ENCODE assay signal across 8 cellular contexts in genomic region chr11:119085523-119085878, GRCh38. TPM values are rescaled to one million over a fixed set of nuclear protein-coding genes. Genes with fewer than 3 reads are reported as not detected.
DNase-seq lines count a peak whose midpoint lies in the region; ATAC-seq, FAIRE-seq and TF ChIP-seq lines count a peak whose summit lies in the region.

No MANE protein-coding gene starts in this region.

- ATAC-seq in GM19397 (IDR thresholded peaks at IDR 0.05; ENCODE audit: unreplicated experiment) (peak; percentile 4), HG03571 (IDR thresholded peaks at IDR 0.05; ENCODE audit: unreplicated experiment) (peak; percentile 2), GM19324 (IDR thresholded peaks at IDR 0.05; ENCODE audit: low FRiP score, unreplicated experiment) (no peak)
- no peak for ATAC-seq in activated naive CD8-positive, alpha-beta T cell treated with anti-CD3 and anti-CD28 coated beads, Interleukin-2, amount 10 ng/mL, durations not matched to agents 7 days and 5 days (ENCODE audit: low read depth)
- peak; percentile 41 for ATAC-seq in stimulated activated effector memory CD8-positive, alpha-beta T cell treated with anti-CD3 and anti-CD28 coated beads, Interleukin-12 subunit alpha, Interleukin-12 subunit beta, amount 100 ng/mL, for 72 hours

- H3K36me3 Mint-ChIP-seq in activated naive CD8-positive, alpha-beta T cell treated with anti-CD3 and anti-CD28 coated beads, Interleukin-2, amount 10 ng/mL, durations not matched to agents 7 days and 5 days: peaks cover 5% of the 10 kb centered on the region
- peaks cover 46% of the 10 kb centered on the region for H3K36me3 Mint-ChIP-seq in stimulated activated effector memory CD8-positive, alpha-beta T cell treated with anti-CD3 and anti-CD28 coated beads, Interleukin-12 subunit alpha, Interleukin-12 subunit beta, amount 100 ng/mL, for 72 hours

- H3K36me3 ChIP-seq in keratinocyte (ENCODE audit: control insufficient read depth in 2 of 2, extremely low read depth in 1 of 2, insufficient read depth in 2 of 2, low read length in 2 of 2): peaks cover 16 to 28% of the 10 kb centered on the region in 2 experiments

- peak overlapping the region; percentile 50 to 88 (median 63) for H3K4me3 ChIP-seq in keratinocyte (ENCODE audit: control insufficient read depth in 2 of 3, extremely low read depth in 1 of 3, insufficient read depth in 2 of 3, low read depth in 1 of 3, low read length in 3 of 3)

- no peak for DNase-seq in activated naive CD8-positive, alpha-beta T cell treated with anti-CD3 and anti-CD28 coated beads, Interleukin-2, amount 10 ng/mL, durations not matched to agents 7 days and 5 days
- DNase-seq in keratinocyte (ENCODE audit: low read depth, low spot score) (no peak), NCI-H1417 (lab: John Stamatoyannopoulos, UW) (no peak), NCI-H187 (lab: John Stamatoyannopoulos, UW) (no peak)
- DNase-seq in stimulated activated effector memory CD8-positive, alpha-beta T cell treated with anti-CD3 and anti-CD28 coated beads, Interleukin-12 subunit alpha, Interleukin-12 subunit beta, amount 100 ng/mL, for 72 hours (ENCODE audit: low spot score in 2 of 2): no peak

- H3K9me1 ChIP-seq in keratinocyte (ENCODE audit: control insufficient read depth, extremely low read depth, insufficient read depth, low read length): no peaks in the 10 kb centered on the region

- H3K4me1 Mint-ChIP-seq in activated naive CD8-positive, alpha-beta T cell treated with anti-CD3 and anti-CD28 coated beads, Interleukin-2, amount 10 ng/mL, durations not matched to agents 7 days and 5 days: peaks cover 27% of the 10 kb centered on the region
- H3K4me1 Mint-ChIP-seq in stimulated activated effector memory CD8-positive, alpha-beta T cell treated with anti-CD3 and anti-CD28 coated beads, Interleukin-12 subunit alpha, Interleukin-12 subunit beta, amount 100 ng/mL, for 72 hours: no peaks in the 10 kb centered on the region

- H3K27me3 Mint-ChIP-seq in activated naive CD8-positive, alpha-beta T cell treated with anti-CD3 and anti-CD28 coated beads, Interleukin-2, amount 10 ng/mL, durations not matched to agents 7 days and 5 days: no peaks in the 10 kb centered on the region

- no peaks in the 10 kb centered on the region for H4K20me1 ChIP-seq in keratinocyte (ENCODE audit: control insufficient read depth, extremely low read depth, insufficient read depth, low read length)

- H3K9me3 Mint-ChIP-seq in activated naive CD8-positive, alpha-beta T cell treated with anti-CD3 and anti-CD28 coated beads, Interleukin-2, amount 10 ng/mL, durations not matched to agents 7 days and 5 days: no peaks in the 10 kb centered on the region
- H3K9me3 Mint-ChIP-seq in stimulated activated effector memory CD8-positive, alpha-beta T cell treated with anti-CD3 and anti-CD28 coated beads, Interleukin-12 subunit alpha, Interleukin-12 subunit beta, amount 100 ng/mL, for 72 hours: no peaks in the 10 kb centered on the region

- H3K9ac ChIP-seq in keratinocyte (ENCODE audit: control insufficient read depth, extremely low read depth, insufficient read depth, low read length): peak overlapping the region; percentile 89

- H3K79me2 ChIP-seq in keratinocyte (ENCODE audit: control insufficient read depth, insufficient read depth, low read length): peaks cover 17% of the 10 kb centered on the region

- no peaks in the 10 kb centered on the region for H3K27me3 ChIP-seq in keratinocyte (ENCODE audit: control insufficient read depth, extremely low read depth, insufficient read depth, low read length)

- dilution Hi-C loops in keratinocyte (cut with MboI; ENCODE audit: extremely low pct_ligation_motif_present, low sequenced_read_pairs): no loop called here

- no peaks in the 10 kb centered on the region for H3K9me3 ChIP-seq in keratinocyte (ENCODE audit: control insufficient read depth, low read depth, low read length)

- no peak for FAIRE-seq in keratinocyte (lab: Jason Lieb, UNC)

- H3K4me3 Mint-ChIP-seq in activated naive CD8-positive, alpha-beta T cell treated with anti-CD3 and anti-CD28 coated beads, Interleukin-2, amount 10 ng/mL, durations not matched to agents 7 days and 5 days: peak overlapping the region; percentile 93
- peak overlapping the region; percentile 89 for H3K4me3 Mint-ChIP-seq in stimulated activated effector memory CD8-positive, alpha-beta T cell treated with anti-CD3 and anti-CD28 coated beads, Interleukin-12 subunit alpha, Interleukin-12 subunit beta, amount 100 ng/mL, for 72 hours

- no peak for TF ChIP-seq CTCF in keratinocyte (optimal IDR thresholded peaks at IDR 0.05 in 1 of 3, IDR thresholded peaks at IDR 0.05 in 1 of 3, conservative IDR thresholded peaks at IDR 0.05 in 1 of 3; ENCODE audit: extremely low read depth in 1 of 3, insufficient read depth in 2 of 3, low read length in 3 of 3)

- peak overlapping the region; percentile 91 for H3K27ac ChIP-seq in keratinocyte (ENCODE audit: control insufficient read depth, insufficient read depth, low read length)

- H3K4me2 ChIP-seq in keratinocyte (ENCODE audit: control insufficient read depth, extremely low read depth, insufficient read depth, low read depth, low read length): peak overlapping the region; percentile 97

- H3K4me1 ChIP-seq in keratinocyte (ENCODE audit: control insufficient read depth, extremely low read depth, insufficient read depth, low read length): peaks cover 23% of the 10 kb centered on the region

- POLR2A ChIA-PET in activated naive CD8-positive, alpha-beta T cell treated with anti-CD3 and anti-CD28 coated beads, Interleukin-2, amount 10 ng/mL, durations not matched to agents 7 days and 5 days (lab: Charles Lee): interaction anchor here (0.6 to 4.2 kb wide), 16 partner anchors 10 to 848 kb away, joined by 3 to 83 read pairs (median 4); partner anchors contain the start of genes C2CD2L, DDX6, DPAGT1 and HYOU1

- peak overlapping the region; percentile 1 for H2AFZ ChIP-seq in keratinocyte (ENCODE audit: control insufficient read depth, low read length)

- H3K27ac Mint-ChIP-seq in activated naive CD8-positive, alpha-beta T cell treated with anti-CD3 and anti-CD28 coated beads, Interleukin-2, amount 10 ng/mL, durations not matched to agents 7 days and 5 days: peak overlapping the region; percentile 90
- peak overlapping the region; percentile 92 for H3K27ac Mint-ChIP-seq in stimulated activated effector memory CD8-positive, alpha-beta T cell treated with anti-CD3 and anti-CD28 coated beads, Interleukin-12 subunit alpha, Interleukin-12 subunit beta, amount 100 ng/mL, for 72 hours

RNA-seq across cellular contexts. Expression of gene HMBS, which starts 0.8 kb away (rescaled TPM):
- 10 to 100 TPM; 18.0 to 18.8 TPM for total RNA-seq in activated naive CD8-positive, alpha-beta T cell treated with anti-CD3 and anti-CD28 coated beads, Interleukin-2, amount 10 ng/mL, durations not matched to agents 7 days and 5 days
- polyA plus RNA-seq in keratinocyte: 43.5 to 52.0 TPM (median 48.7 TPM) in 3 replicates
- polyA plus RNA-seq in keratinocyte (2011; ENCODE audit: low read depth): 13.8 TPM
- 40.8 and 42.6 TPM in 2 replicates for polyA plus RNA-seq in keratinocyte (2011; cell fraction: cytosol; rRNA removed)
- polyA plus RNA-seq in keratinocyte (2011; cell fraction: nucleus; rRNA removed): 39.2 and 43.5 TPM in 2 replicates
- 19.8 and 42.8 TPM in 2 replicates for polyA plus RNA-seq in keratinocyte (2012; ENCODE audit: low replicate concordance)
- 35.2 to 44.8 TPM (median 38.1 TPM) in 3 replicates for polyA minus RNA-seq in keratinocyte
- 29.9 TPM for polyA minus RNA-seq in keratinocyte (2011; cell fraction: cytosol; rRNA and poly(A)+ RNA removed)
- polyA minus RNA-seq in keratinocyte (2011; cell fraction: nucleus; rRNA and poly(A)+ RNA removed): 14.7 and 15.7 TPM in 2 replicates

RNA-seq across cellular contexts. Expression of gene DPAGT1, which starts 16.2 kb away (rescaled TPM):
- total RNA-seq in activated naive CD8-positive, alpha-beta T cell treated with anti-CD3 and anti-CD28 coated beads, Interleukin-2, amount 10 ng/mL, durations not matched to agents 7 days and 5 days: 10 to 100 TPM; 43.2 to 56.1 TPM
- 59.7 to 75.4 TPM (median 60.4 TPM) in 3 replicates for polyA plus RNA-seq in keratinocyte
- 10.2 TPM for polyA plus RNA-seq in keratinocyte (2011; ENCODE audit: low read depth)
- polyA plus RNA-seq in keratinocyte (2011; cell fraction: cytosol; rRNA removed): 35.9 and 52.5 TPM in 2 replicates
- polyA plus RNA-seq in keratinocyte (2011; cell fraction: nucleus; rRNA removed): 189 and 239 TPM in 2 replicates
- 28.4 and 34.3 TPM in 2 replicates for polyA plus RNA-seq in keratinocyte (2012; ENCODE audit: low replicate concordance)
- polyA minus RNA-seq in keratinocyte: 91.8 to 112 TPM (median 99.5 TPM) in 3 replicates
- 50.5 TPM for polyA minus RNA-seq in keratinocyte (2011; cell fraction: cytosol; rRNA and poly(A)+ RNA removed)
- polyA minus RNA-seq in keratinocyte (2011; cell fraction: nucleus; rRNA and poly(A)+ RNA removed): 85.9 and 92.7 TPM in 2 replicates

RNA-seq across cellular contexts. Expression of gene VPS11, which starts 17.9 kb away (rescaled TPM):
- total RNA-seq in activated naive CD8-positive, alpha-beta T cell treated with anti-CD3 and anti-CD28 coated beads, Interleukin-2, amount 10 ng/mL, durations not matched to agents 7 days and 5 days: 10 to 100 TPM; 41.2 to 46.2 TPM
- 9.0 to 18.9 TPM (median 12.1 TPM) in 3 replicates for polyA plus RNA-seq in keratinocyte
- polyA plus RNA-seq in keratinocyte (2011; ENCODE audit: low read depth): 21.7 TPM
- 9.2 and 12.5 TPM in 2 replicates for polyA plus RNA-seq in keratinocyte (2011; cell fraction: cytosol; rRNA removed)
- polyA plus RNA-seq in keratinocyte (2011; cell fraction: nucleus; rRNA removed): 22.8 and 28.2 TPM in 2 replicates
- 18.6 and 44.7 TPM in 2 replicates for polyA plus RNA-seq in keratinocyte (2012; ENCODE audit: low replicate concordance)
- polyA minus RNA-seq in keratinocyte: 24.4 to 37.2 TPM (median 29.3 TPM) in 3 replicates
- 13.2 TPM for polyA minus RNA-seq in keratinocyte (2011; cell fraction: cytosol; rRNA and poly(A)+ RNA removed)
- 11.3 and 15.9 TPM in 2 replicates for polyA minus RNA-seq in keratinocyte (2011; cell fraction: nucleus; rRNA and poly(A)+ RNA removed)

RNA-seq across cellular contexts. Expression of gene C2CD2L, which starts 21.6 kb away (rescaled TPM):
- 10 to 100 TPM; 32.2 to 32.6 TPM for total RNA-seq in activated naive CD8-positive, alpha-beta T cell treated with anti-CD3 and anti-CD28 coated beads, Interleukin-2, amount 10 ng/mL, durations not matched to agents 7 days and 5 days
- polyA plus RNA-seq in keratinocyte: 2.8 to 3.6 TPM (median 2.9 TPM) in 3 replicates
- 12.0 TPM for polyA plus RNA-seq in keratinocyte (2011; ENCODE audit: low read depth)
- polyA plus RNA-seq in keratinocyte (2011; cell fraction: cytosol; rRNA removed): 2.0 and 2.2 TPM in 2 replicates
- polyA plus RNA-seq in keratinocyte (2011; cell fraction: nucleus; rRNA removed): 7.9 and 10.3 TPM in 2 replicates
- 3.8 and 8.4 TPM in 2 replicates for polyA plus RNA-seq in keratinocyte (2012; ENCODE audit: low replicate concordance)
- 4.4 to 11.3 TPM (median 5.4 TPM) in 3 replicates for polyA minus RNA-seq in keratinocyte
- polyA minus RNA-seq in keratinocyte (2011; cell fraction: cytosol; rRNA and poly(A)+ RNA removed): 4.2 TPM
- 7.7 and 8.5 TPM in 2 replicates for polyA minus RNA-seq in keratinocyte (2011; cell fraction: nucleus; rRNA and poly(A)+ RNA removed)

RNA-seq across cellular contexts. Expression of gene HYOU1, which starts 28.5 kb away (rescaled TPM):
- 10 to 100 TPM; 76.5 to 83.1 TPM for total RNA-seq in activated naive CD8-positive, alpha-beta T cell treated with anti-CD3 and anti-CD28 coated beads, Interleukin-2, amount 10 ng/mL, durations not matched to agents 7 days and 5 days
- 103 to 170 TPM (median 119 TPM) in 3 replicates for polyA plus RNA-seq in keratinocyte
- 85.0 TPM for polyA plus RNA-seq in keratinocyte (2011; ENCODE audit: low read depth)
- 39.4 and 45.4 TPM in 2 replicates for polyA plus RNA-seq in keratinocyte (2011; cell fraction: cytosol; rRNA removed)
- polyA plus RNA-seq in keratinocyte (2011; cell fraction: nucleus; rRNA removed): 273 and 306 TPM in 2 replicates
- polyA plus RNA-seq in keratinocyte (2012; ENCODE audit: low replicate concordance): 50.1 and 123 TPM in 2 replicates
- 192 to 294 TPM (median 194 TPM) in 3 replicates for polyA minus RNA-seq in keratinocyte
- polyA minus RNA-seq in keratinocyte (2011; cell fraction: cytosol; rRNA and poly(A)+ RNA removed): 56.6 TPM
- polyA minus RNA-seq in keratinocyte (2011; cell fraction: nucleus; rRNA and poly(A)+ RNA removed): 119 and 178 TPM in 2 replicates

Comparison
In these comparisons a context has a peak if more than half of its experiments do, and no peak if none do; other contexts are left out.
1. ATAC-seq: peak in GM19397 (single experiment), HG03571 (single experiment) and stimulated activated effector memory CD8-positive, alpha-beta T cell treated with anti-CD3 and anti-CD28 coated beads, Interleukin-12 subunit alpha, Interleukin-12 subunit beta, amount 100 ng/mL, for 72 hours (single experiment); none in activated naive CD8-positive, alpha-beta T cell treated with anti-CD3 and anti-CD28 coated beads, Interleukin-2, amount 10 ng/mL, durations not matched to agents 7 days and 5 days (single experiment) and GM19324 (single experiment).